Comparison of ENCODE assay signal across 24 cellular contexts in the genomic region with DNA sequence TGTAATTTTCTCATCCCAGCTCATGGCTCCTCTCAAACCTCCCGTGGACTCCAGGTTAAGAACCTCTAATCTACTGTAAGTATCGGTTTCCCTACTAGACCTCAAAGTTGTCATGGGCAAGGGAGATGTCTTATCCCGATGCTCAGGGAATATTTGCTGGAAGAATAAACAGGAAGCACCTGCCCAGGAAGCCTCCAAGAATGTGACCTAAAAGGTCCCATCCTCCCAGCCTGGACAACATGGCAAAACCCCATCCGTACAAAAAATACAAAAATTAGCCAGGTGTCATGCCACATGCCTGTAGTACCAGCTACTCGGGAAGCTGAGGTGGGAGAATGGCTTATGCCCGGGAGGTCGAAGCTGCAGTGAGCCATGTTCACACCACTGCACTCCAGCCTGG.
DNase-seq lines count a peak whose midpoint lies in the region; ATAC-seq, FAIRE-seq and TF ChIP-seq lines count a peak whose summit lies in the region.
"Had no signal": no experiment of that assay in that cellular context is flagged by ENCODE, and none has a peak within 500 bp of the region (broad histone marks: within the 10 kb centered on the region; RNA-seq: fewer than 3 reads in every experiment).

No MANE protein-coding gene starts in this region.

- H3K4me3 Mint-ChIP-seq in activated CD4-positive, alpha-beta T cell treated with anti-CD3 and anti-CD28 coated beads for 36 hours: no peak overlapping the region
- H3K4me3 Mint-ChIP-seq in T-cell: no peak overlapping the region
- H3K4me3 Mint-ChIP-seq in stimulated activated memory B cell treated with anti-CD40 and anti-IgM and Interleukin-4, amounts not matched to agents 10 μg/mL and 1 μg/mL and 100 μg/mL, for 72 hours: no peak overlapping the region
- H3K4me3 Mint-ChIP-seq: activated CD4-positive, alpha-beta T cell treated with anti-CD3 and anti-CD28 coated beads, Interleukin-2, amount 10 ng/mL, durations not matched to agents 7 days and 5 days; activated naive CD8-positive, alpha-beta T cell treated with anti-CD3 and anti-CD28 coated beads, Interleukin-2, amount 10 ng/mL, durations not matched to agents 7 days and 5 days; B cell; mesothelial cell of epicardium; neural progenitor cell had no signal

- CTCF ChIA-PET in activated CD4-positive, alpha-beta T cell treated with anti-CD3 and anti-CD28 coated beads for 36 hours (lab: Charles Lee): interaction anchor here (0.7 to 1.6 kb wide), 5 partner anchors 10 to 17 kb away, joined by 3 to 9 read pairs (median 4); no protein-coding TSS in a partner anchor
- CTCF ChIA-PET in T-cell (lab: Charles Lee): no interaction called here

- H3K36me3 ChIP-seq in esophagus muscularis mucosa: peaks cover 90 to 100% (median 99%) of the 10 kb centered on the region in 4 donors
- peaks cover 63 to 98% (median 93%) of the 10 kb centered on the region in 4 donors for H3K36me3 ChIP-seq in upper lobe of left lung
- H3K36me3 ChIP-seq: neural progenitor cell had no signal

- WGBS in esophagus muscularis mucosa: 62% methylated on average over 7 of the region's 7 CpGs
- 61 to 68% methylated on average over 7 of the region's 7 CpGs for WGBS in upper lobe of left lung, 2 donors

- H3K36me3 Mint-ChIP-seq in activated CD4-positive, alpha-beta T cell treated with anti-CD3 and anti-CD28 coated beads for 36 hours (ENCODE audit: low read depth): peaks cover 76% of the 10 kb centered on the region
- H3K36me3 Mint-ChIP-seq in T-cell: peaks cover 66% of the 10 kb centered on the region
- H3K36me3 Mint-ChIP-seq in stimulated activated memory B cell treated with anti-CD40 and anti-IgM and Interleukin-4, amounts not matched to agents 10 μg/mL and 1 μg/mL and 100 μg/mL, for 72 hours: peaks cover 66% of the 10 kb centered on the region

- H3K27ac ChIP-seq in esophagus muscularis mucosa (replicated peaks in 1 of 4): peak overlapping the region; percentile 40 to 100 (median 76)
- peak overlapping the region in 2 of 4 donors; percentile 36 to 54 for H3K27ac ChIP-seq in upper lobe of left lung
- H3K27ac ChIP-seq: 22Rv1, breast epithelium, neural progenitor cell had no signal

- POLR2A ChIA-PET in activated CD4-positive, alpha-beta T cell treated with anti-CD3 and anti-CD28 coated beads for 36 hours (lab: Charles Lee): interaction anchor here (0.6 kb wide), 1 partner anchor 123 kb away, joined by 5 read pairs; no protein-coding TSS in a partner anchor
- POLR2A ChIA-PET in T-cell (lab: Charles Lee): interaction anchor here in 1 of 2 donors (0.6 kb wide), 2 partner anchors 178 to 195 kb away, joined by 3 to 5 read pairs; no protein-coding TSS in a partner anchor

- H3K4me1 ChIP-seq in esophagus muscularis mucosa (peaks cover 6 to 49% (median 30%) of the 10 kb centered on the region in 4 donors), upper lobe of left lung (peaks cover 0 to 5% (median 3%) of the 10 kb centered on the region in 4 donors)
- H3K4me1 ChIP-seq: breast epithelium, neural progenitor cell had no signal

- no peaks in the 10 kb centered on the region for H3K9me3 Mint-ChIP-seq in activated CD4-positive, alpha-beta T cell treated with anti-CD3 and anti-CD28 coated beads for 36 hours (ENCODE audit: low read depth)
- H3K9me3 Mint-ChIP-seq in T-cell: no peaks in the 10 kb centered on the region
- H3K9me3 Mint-ChIP-seq in stimulated activated memory B cell treated with anti-CD40 and anti-IgM and Interleukin-4, amounts not matched to agents 10 μg/mL and 1 μg/mL and 100 μg/mL, for 72 hours: no peaks in the 10 kb centered on the region
- H3K9me3 Mint-ChIP-seq: activated CD4-positive, alpha-beta T cell treated with anti-CD3 and anti-CD28 coated beads, Interleukin-2, amount 10 ng/mL, durations not matched to agents 7 days and 5 days; activated naive CD8-positive, alpha-beta T cell treated with anti-CD3 and anti-CD28 coated beads, Interleukin-2, amount 10 ng/mL, durations not matched to agents 7 days and 5 days; mesothelial cell of epicardium; neural progenitor cell had no signal

- no peak for DNase-seq in activated CD4-positive, alpha-beta T cell treated with anti-CD3 and anti-CD28 coated beads for 36 hours
- no peak for DNase-seq in activated CD4-positive, alpha-beta T cell treated with anti-CD3 and anti-CD28 coated beads for 1 hour
- no peak for DNase-seq in T-cell
- no peak for DNase-seq in esophagus muscularis mucosa (ENCODE audit: extremely low spot score)
- no peak for DNase-seq in frontal cortex (ENCODE audit: low spot score in 2 of 2)
- no peak for DNase-seq in upper lobe of left lung
- DNase-seq: activated CD4-positive, alpha-beta T cell treated with anti-CD3 and anti-CD28 coated beads, Interleukin-2, amount 10 ng/mL, durations not matched to agents 7 days and 5 days; activated naive CD8-positive, alpha-beta T cell treated with anti-CD3 and anti-CD28 coated beads, Interleukin-2, amount 10 ng/mL, durations not matched to agents 7 days and 5 days; dorsolateral prefrontal cortex; erythroblast; gastrocnemius medialis; kidney glomerular epithelial cell; NCI-H1105; NCI-H526; Right ventricle myocardium superior; stimulated activated CD4-positive, alpha-beta T cell treated with anti-CD3 and anti-CD28 coated beads, Interleukin-12 subunit alpha, Interleukin-12 subunit beta, amount 100 ng/mL, for 4 hours; tibial artery had no signal

- no peak for FAIRE-seq in frontal cortex (lab: Jason Lieb, UNC)

- H3K4me3 ChIP-seq in esophagus muscularis mucosa (no peak overlapping the region), upper lobe of left lung (no peak overlapping the region)
- H3K4me3 ChIP-seq: breast epithelium, dorsolateral prefrontal cortex, gastrocnemius medialis, neural progenitor cell, tibial artery had no signal

- TF ChIP-seq EP300 in esophagus muscularis mucosa (IDR thresholded peaks at IDR 0.05): no peak
- TF ChIP-seq EP300 in upper lobe of left lung (IDR thresholded peaks at IDR 0.05): no peak

- TF ChIP-seq CTCF in esophagus muscularis mucosa (IDR thresholded peaks at IDR 0.05) (no peak), upper lobe of left lung (IDR thresholded peaks at IDR 0.05) (no peak)

- ATAC-seq in activated CD4-positive, alpha-beta T cell treated with anti-CD3 and anti-CD28 coated beads for 36 hours: no peak
- ATAC-seq in T-cell (replicated peaks in 1 of 4): no peak
- no peak for ATAC-seq in stimulated activated memory B cell treated with anti-CD40 and anti-IgM and Interleukin-4, amounts not matched to agents 10 μg/mL and 1 μg/mL and 100 μg/mL, for 72 hours
- no peak for ATAC-seq in GM19023 (IDR thresholded peaks at IDR 0.05; ENCODE audit: unreplicated experiment)
- no peak for ATAC-seq in upper lobe of left lung (ENCODE audit: low FRiP score in 2 of 2)
- ATAC-seq: gastrocnemius medialis had no signal

- no peaks in the 10 kb centered on the region for H3K4me1 Mint-ChIP-seq in activated CD4-positive, alpha-beta T cell treated with anti-CD3 and anti-CD28 coated beads for 36 hours
- peaks cover 0 to 10% (median 7%) of the 10 kb centered on the region in 3 donors for H3K4me1 Mint-ChIP-seq in T-cell
- H3K4me1 Mint-ChIP-seq in stimulated activated memory B cell treated with anti-CD40 and anti-IgM and Interleukin-4, amounts not matched to agents 10 μg/mL and 1 μg/mL and 100 μg/mL, for 72 hours: no peaks in the 10 kb centered on the region
- H3K4me1 Mint-ChIP-seq: mesothelial cell of epicardium, neural progenitor cell had no signal

- H3K27me3 Mint-ChIP-seq in activated CD4-positive, alpha-beta T cell treated with anti-CD3 and anti-CD28 coated beads for 36 hours: no peaks in the 10 kb centered on the region
- H3K27me3 Mint-ChIP-seq in T-cell: no peaks in the 10 kb centered on the region
- no peaks in the 10 kb centered on the region for H3K27me3 Mint-ChIP-seq in stimulated activated memory B cell treated with anti-CD40 and anti-IgM and Interleukin-4, amounts not matched to agents 10 μg/mL and 1 μg/mL and 100 μg/mL, for 72 hours
- H3K27me3 Mint-ChIP-seq: activated CD4-positive, alpha-beta T cell treated with anti-CD3 and anti-CD28 coated beads, Interleukin-2, amount 10 ng/mL, durations not matched to agents 7 days and 5 days; activated naive CD8-positive, alpha-beta T cell treated with anti-CD3 and anti-CD28 coated beads, Interleukin-2, amount 10 ng/mL, durations not matched to agents 7 days and 5 days; B cell had no signal

- no peaks in the 10 kb centered on the region for H3K9me3 ChIP-seq in esophagus muscularis mucosa
- H3K9me3 ChIP-seq in upper lobe of left lung: no peaks in the 10 kb centered on the region
- H3K9me3 ChIP-seq: breast epithelium, gastrocnemius medialis, tibial artery had no signal

- peak overlapping the region; percentile 34 for H3K27ac Mint-ChIP-seq in activated CD4-positive, alpha-beta T cell treated with anti-CD3 and anti-CD28 coated beads for 36 hours
- peak overlapping the region; percentile 7 to 54 for H3K27ac Mint-ChIP-seq in T-cell
- peak overlapping the region; percentile 10 for H3K27ac Mint-ChIP-seq in stimulated activated memory B cell treated with anti-CD40 and anti-IgM and Interleukin-4, amounts not matched to agents 10 μg/mL and 1 μg/mL and 100 μg/mL, for 72 hours
- H3K27ac Mint-ChIP-seq: activated CD4-positive, alpha-beta T cell treated with anti-CD3 and anti-CD28 coated beads, Interleukin-2, amount 10 ng/mL, durations not matched to agents 7 days and 5 days; activated naive CD8-positive, alpha-beta T cell treated with anti-CD3 and anti-CD28 coated beads, Interleukin-2, amount 10 ng/mL, durations not matched to agents 7 days and 5 days; B cell; mesothelial cell of epicardium; neural progenitor cell had no signal

- intact Hi-C loops in activated CD4-positive, alpha-beta T cell treated with anti-CD3 and anti-CD28 coated beads for 36 hours (cut with DNase I, micrococcal nuclease): no loop called here
- intact Hi-C loops in esophagus muscularis mucosa (cut with DNase I): no loop called here

- no peak for TF ChIP-seq POLR2A in esophagus muscularis mucosa (IDR thresholded peaks at IDR 0.05; ENCODE audit: low read depth)
- TF ChIP-seq POLR2A in upper lobe of left lung (IDR thresholded peaks at IDR 0.05): no peak

- H3K27me3 ChIP-seq in esophagus muscularis mucosa (no peaks in the 10 kb centered on the region), upper lobe of left lung (no peaks in the 10 kb centered on the region)
- H3K27me3 ChIP-seq: breast epithelium, dorsolateral prefrontal cortex, gastrocnemius medialis, neural progenitor cell, tibial artery had no signal
